ENCODE assay signal across 1 cellular context in genomic region chr3:48595526-48596121, GRCh38.
TF ChIP-seq lines count a peak whose summit lies in the region.

No MANE protein-coding gene starts in this region.

TF ChIP-seq in SK-N-SH, 30 proteins besides CTCF, POLR2A, EP300 and RAD21 (continued from another document):
- TF ChIP-seq, protein P1, sequence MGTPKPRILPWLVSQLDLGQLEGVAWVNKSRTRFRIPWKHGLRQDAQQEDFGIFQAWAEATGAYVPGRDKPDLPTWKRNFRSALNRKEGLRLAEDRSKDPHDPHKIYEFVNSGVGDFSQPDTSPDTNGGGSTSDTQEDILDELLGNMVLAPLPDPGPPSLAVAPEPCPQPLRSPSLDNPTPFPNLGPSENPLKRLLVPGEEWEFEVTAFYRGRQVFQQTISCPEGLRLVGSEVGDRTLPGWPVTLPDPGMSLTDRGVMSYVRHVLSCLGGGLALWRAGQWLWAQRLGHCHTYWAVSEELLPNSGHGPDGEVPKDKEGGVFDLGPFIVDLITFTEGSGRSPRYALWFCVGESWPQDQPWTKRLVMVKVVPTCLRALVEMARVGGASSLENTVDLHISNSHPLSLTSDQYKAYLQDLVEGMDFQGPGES (IDR thresholded peaks at IDR 0.05; ENCODE audit: low read depth, low read length): no peak
- TF ChIP-seq CHD2 (IDR thresholded peaks at IDR 0.05; ENCODE audit: low read length, partially characterized antibody): peak; percentile 23
TF ChIP-seq in SK-N-SH: peak in this region for 7.
